In genomic region chr2:168669151-168669550, GRCh38 we compare ENCODE assay signal across 22 cellular contexts.
"Had no signal": no experiment of that assay in that cellular context is flagged by ENCODE, and none has a peak within 500 bp of the region (broad histone marks: within the 10 kb centered on the region; RNA-seq: fewer than 3 reads in every experiment).

No MANE protein-coding gene starts in this region.

- H3K4me3 Mint-ChIP-seq: activated B cell treated with CpG ODN at 0.5 μM for 24 hours; activated CD4-positive, alpha-beta memory T cell treated with anti-CD3 and anti-CD28 coated beads for 36 hours; activated CD4-positive, alpha-beta T cell treated with anti-CD3 and anti-CD28 coated beads, Interleukin-2, amount 10 ng/mL, durations not matched to agents 24 days and 14 days; brain; T-helper 1 cell treated with Interleukin-12 subunit alpha and Interleukin-12 subunit beta and Interleukin-4 antibody, amounts not matched to agents 30 μg/mL and 1 μg/mL, for 36 hours had no signal

- H3K9me3 ChIP-seq: ascending aorta, MG63 had no signal

- H3K27me3 ChIP-seq: ascending aorta, cardiac muscle cell, MG63 had no signal

- H3K27ac ChIP-seq: ascending aorta, cardiac muscle cell had no signal

- DNase-seq: activated B cell treated with CpG ODN at 0.5 μM for 24 hours; activated CD4-positive, alpha-beta memory T cell treated with anti-CD3 and anti-CD28 coated beads for 36 hours; activated CD4-positive, alpha-beta T cell treated with anti-CD3 and anti-CD28 coated beads for 1 hour; activated CD4-positive, alpha-beta T cell treated with anti-CD3 and anti-CD28 coated beads, Interleukin-2, amount 10 ng/mL, durations not matched to agents 24 days and 14 days; activated CD8-positive, alpha-beta memory T cell treated with anti-CD3 and anti-CD28 coated beads for 24 hours; activated naive CD4-positive, alpha-beta T cell treated with anti-CD3 and anti-CD28 coated beads, Interleukin-2, amount 50 U/mL, for 16 hours; activated T-cell treated with anti-CD3 and anti-CD28 coated beads, Interleukin-2, amount 50 U/mL, for 48 hours; amniotic stem cell; cerebellar nuclear complex; MG63; MV-4-11; NCI-H1092 treated with DMSO at 0.1 percent for 48 hours; NCI-H1417 treated with DMSO at 0.1 percent for 48 hours; NCI-H1694; NCI-H2029; NCI-H524; SHP77 had no signal

- H3K4me1 Mint-ChIP-seq: activated B cell treated with CpG ODN at 0.5 μM for 24 hours had no signal

- H3K27ac Mint-ChIP-seq: activated B cell treated with CpG ODN at 0.5 μM for 24 hours; activated CD4-positive, alpha-beta memory T cell treated with anti-CD3 and anti-CD28 coated beads for 36 hours; activated CD4-positive, alpha-beta T cell treated with anti-CD3 and anti-CD28 coated beads, Interleukin-2, amount 10 ng/mL, durations not matched to agents 24 days and 14 days; activated T-helper 2 cell treated with anti-CD3 and anti-CD28 coated beads, Interferon-gamma antibody, Interleukin-2, Interleukin-4, amounts not matched to agents 10 μg/mL and 5 μg/mL and 100 μg/mL, durations not matched to agents 14 hours and 24 hours and 36 hours; brain; T-helper 1 cell treated with Interleukin-12 subunit alpha and Interleukin-12 subunit beta and Interleukin-4 antibody, amounts not matched to agents 30 μg/mL and 1 μg/mL, for 36 hours had no signal

- H3K4me3 ChIP-seq: ascending aorta, cardiac muscle cell, MG63 had no signal

- H3K27me3 Mint-ChIP-seq: activated B cell treated with CpG ODN at 0.5 μM for 24 hours; activated CD4-positive, alpha-beta memory T cell treated with anti-CD3 and anti-CD28 coated beads for 36 hours; activated CD4-positive, alpha-beta T cell treated with anti-CD3 and anti-CD28 coated beads, Interleukin-2, amount 10 ng/mL, durations not matched to agents 24 days and 14 days; brain had no signal

- H3K36me3 Mint-ChIP-seq: activated CD4-positive, alpha-beta memory T cell treated with anti-CD3 and anti-CD28 coated beads for 36 hours had no signal

- H3K4me1 ChIP-seq: ascending aorta had no signal

- H3K9me3 Mint-ChIP-seq: activated B cell treated with CpG ODN at 0.5 μM for 24 hours; activated CD4-positive, alpha-beta memory T cell treated with anti-CD3 and anti-CD28 coated beads for 36 hours; activated T-helper 2 cell treated with anti-CD3 and anti-CD28 coated beads, Interferon-gamma antibody, Interleukin-2, Interleukin-4, amounts not matched to agents 10 μg/mL and 5 μg/mL and 100 μg/mL, durations not matched to agents 14 hours and 24 hours and 36 hours; brain; T-helper 1 cell treated with Interleukin-12 subunit alpha and Interleukin-12 subunit beta and Interleukin-4 antibody, amounts not matched to agents 30 μg/mL and 1 μg/mL, for 36 hours had no signal

- H3K36me3 ChIP-seq: ascending aorta, cardiac muscle cell, MG63 had no signal
